In the genomic region with DNA sequence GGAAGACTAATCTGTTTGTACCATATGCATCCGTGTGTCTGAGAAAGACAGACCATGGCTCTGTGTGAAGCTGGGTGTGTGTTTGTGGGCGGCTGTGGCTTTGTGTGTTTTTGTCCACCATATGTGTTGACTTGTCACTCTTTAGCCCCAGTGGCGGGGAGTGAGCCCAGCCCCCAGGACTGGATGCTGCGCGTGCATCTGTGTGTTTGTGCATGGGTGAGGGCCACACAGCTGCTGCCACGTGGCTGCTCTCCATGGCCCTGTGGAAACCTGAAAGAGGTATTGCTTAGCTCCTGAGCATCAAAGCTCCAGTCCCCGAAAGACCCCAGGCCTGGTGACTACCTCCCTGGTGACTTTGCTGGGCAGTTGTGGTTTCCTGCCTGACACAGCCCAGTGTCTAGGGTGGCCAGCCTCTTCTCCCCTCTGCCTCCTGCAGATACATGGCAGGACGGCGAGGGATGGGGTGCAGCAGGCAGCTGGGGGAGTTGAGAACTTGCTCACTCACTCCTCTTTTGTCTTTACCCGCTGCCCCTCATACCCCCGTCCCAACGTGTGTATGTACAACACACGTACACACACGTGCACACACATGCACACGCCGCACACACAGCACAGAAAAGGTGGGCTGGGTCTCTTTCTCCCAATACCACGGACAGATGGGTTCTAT, we compare ENCODE assay signal across 9 cellular contexts. TPM values are rescaled to one million over a fixed set of nuclear protein-coding genes. Genes with fewer than 3 reads are reported as not detected.
DNase-seq lines count a peak whose midpoint lies in the region; ATAC-seq, FAIRE-seq and TF ChIP-seq lines count a peak whose summit lies in the region.
"Had no signal": no experiment of that assay in that cellular context is flagged by ENCODE, and none has a peak within 500 bp of the region (broad histone marks: within the 10 kb centered on the region; RNA-seq: fewer than 3 reads in every experiment).

No MANE protein-coding gene starts in this region.

- no peak overlapping the region for H4K5ac ChIP-seq in H9 (ENCODE audit: insufficient read length, low read depth, low read length)

- H3K18ac ChIP-seq in H9 (ENCODE audit: insufficient read length, low read depth, low read length), result no peak overlapping the region

- peak overlapping the region; percentile 66 to 89 for H3K4me3 Mint-ChIP-seq in H9
- H3K4me3 Mint-ChIP-seq in activated T-helper 17 cell treated with anti-CD3 and anti-CD28 coated beads, Interleukin-2, amount 50 U/mL, for 72 hours, result peak overlapping the region; percentile 37
- H3K4me3 Mint-ChIP-seq: activated CD8-positive, alpha-beta memory T cell treated with anti-CD3 and anti-CD28 coated beads, Interleukin-2, amount 10 ng/mL, durations not matched to agents 7 days and 5 days had no signal

- H2AK5ac ChIP-seq in H9 (ENCODE audit: insufficient read length, low read length), result no peak overlapping the region

- H3K56ac ChIP-seq in H9 (ENCODE audit: insufficient read length, low read depth, low read length), result no peak overlapping the region

- H4K20me1 ChIP-seq in H9 (ENCODE audit: control insufficient read depth, insufficient read depth, insufficient read length), result no peaks in the 10 kb centered on the region

- no peak overlapping the region for H3K14ac ChIP-seq in H9 (ENCODE audit: insufficient read depth, low read length)

- H3K9me3 ChIP-seq in H9 (ENCODE audit: control insufficient read depth, low read depth, low read length), result no peaks in the 10 kb centered on the region
- H3K9me3 ChIP-seq in iPS-18a (ENCODE audit: control insufficient read depth, low read depth, low read length), result no peaks in the 10 kb centered on the region
- no peaks in the 10 kb centered on the region for H3K9me3 ChIP-seq in skeletal muscle satellite cell (replicated peaks; ENCODE audit: low read length)

- no peak for FAIRE-seq in RCC 7860 (lab: Jason Lieb, UNC)

- peak overlapping the region; percentile 43 for H3K4me2 ChIP-seq in H9 (ENCODE audit: insufficient read depth, insufficient read length, low read length)
- peak overlapping the region; percentile 96 for H3K4me2 ChIP-seq in skeletal muscle satellite cell (ENCODE audit: low read length)

- H3K23me2 ChIP-seq in H9 (ENCODE audit: insufficient read length, low read depth, low read length, poor library complexity, severe bottlenecking), result peaks cover 9% of the 10 kb centered on the region

- H3K79me1 ChIP-seq in H9 (ENCODE audit: insufficient read depth, low read depth, low read length, poor library complexity, severe bottlenecking), result no peaks in the 10 kb centered on the region

- no peaks in the 10 kb centered on the region for H3K36me3 ChIP-seq in iPS-18a (ENCODE audit: control insufficient read depth, low read depth, low read length)
- H3K36me3 ChIP-seq in skeletal muscle satellite cell (ENCODE audit: insufficient read depth, low read length), result no peaks in the 10 kb centered on the region

- H3K79me2 ChIP-seq in H9 (ENCODE audit: insufficient read depth, low read length), result no peaks in the 10 kb centered on the region

- no peak overlapping the region for H2BK120ac ChIP-seq in H9 (ENCODE audit: low read depth, low read length, poor library complexity, severe bottlenecking)

- H4K91ac ChIP-seq in H9 (ENCODE audit: insufficient read length, low read depth, low read length), result no peak overlapping the region

- H2BK12ac ChIP-seq in H9 (ENCODE audit: insufficient read length, low read depth, low read length), result no peak overlapping the region

- H2BK5ac ChIP-seq in H9 (ENCODE audit: insufficient read length, low read length), result no peak overlapping the region

- no peak overlapping the region for H3K23ac ChIP-seq in H9 (ENCODE audit: insufficient read length, low read depth, low read length)

- no peaks in the 10 kb centered on the region; a peak in 1 of 7 replicates for H3K36me3 Mint-ChIP-seq in H9 (ENCODE audit: insufficient read depth in 1 of 3, low read depth in 3 of 3)
- no peaks in the 10 kb centered on the region for H3K36me3 Mint-ChIP-seq in activated T-helper 17 cell treated with anti-CD3 and anti-CD28 coated beads, Interleukin-2, amount 50 U/mL, for 72 hours (ENCODE audit: low read depth)
- H3K36me3 Mint-ChIP-seq: activated CD8-positive, alpha-beta memory T cell treated with anti-CD3 and anti-CD28 coated beads, Interleukin-2, amount 10 ng/mL, durations not matched to agents 7 days and 5 days had no signal

- H3T11ph ChIP-seq in H9 (ENCODE audit: low read length), result no peak overlapping the region

- H3K27ac Mint-ChIP-seq in H9, result no peak overlapping the region
- H3K27ac Mint-ChIP-seq in activated T-helper 17 cell treated with anti-CD3 and anti-CD28 coated beads, Interleukin-2, amount 50 U/mL, for 72 hours, result no peak overlapping the region
- H3K27ac Mint-ChIP-seq: activated CD8-positive, alpha-beta memory T cell treated with anti-CD3 and anti-CD28 coated beads, Interleukin-2, amount 10 ng/mL, durations not matched to agents 7 days and 5 days had no signal

- no peak for DNase-seq in H9
- DNase-seq in GM20000 (ENCODE audit: low spot score), result no peak
- DNase-seq in HPDE6-E6E7 (ENCODE audit: extremely low spot score), result no peak
- DNase-seq in RCC 7860 (ENCODE audit: low spot score), result no peak
- no peak for DNase-seq in HCEC 1CT
- DNase-seq: activated CD8-positive, alpha-beta memory T cell treated with anti-CD3 and anti-CD28 coated beads, Interleukin-2, amount 10 ng/mL, durations not matched to agents 7 days and 5 days had no signal

- H4K8ac ChIP-seq in H9 (replicated peaks; ENCODE audit: insufficient read length, low read depth, low read length), result no peak overlapping the region

- H3K27me3 ChIP-seq in H9 (ENCODE audit: insufficient read depth, low read length) (peaks cover 75% of the 10 kb centered on the region), iPS-18a (ENCODE audit: control insufficient read depth, insufficient read depth, low read length) (peaks cover 99% of the 10 kb centered on the region), skeletal muscle satellite cell (ENCODE audit: control insufficient read depth, insufficient read depth, low read length) (no peaks in the 10 kb centered on the region)

- no peak overlapping the region for H2AFZ ChIP-seq in H9 (ENCODE audit: low read length)

- H3K9ac ChIP-seq in H9 (ENCODE audit: extremely low read depth, insufficient read length, low read length) (no peak overlapping the region), iPS-18a (ENCODE audit: low read length) (no peak overlapping the region), skeletal muscle satellite cell (ENCODE audit: low read depth, low read length) (peak overlapping the region; percentile 85)

- H3K4me1 ChIP-seq in H9 (ENCODE audit: insufficient read depth, low read length) (peaks cover 5% of the 10 kb centered on the region; the same call in 1 of the 2 replicates), iPS-18a (ENCODE audit: control insufficient read depth, low read depth, low read length) (peaks cover 26% of the 10 kb centered on the region), skeletal muscle satellite cell (ENCODE audit: control insufficient read depth, insufficient read depth, low read length) (peaks cover 36% of the 10 kb centered on the region)

- H3K4me1 Mint-ChIP-seq in H9, result peaks cover 49 to 68% of the 10 kb centered on the region in 2 experiments
- H3K4me1 Mint-ChIP-seq in activated T-helper 17 cell treated with anti-CD3 and anti-CD28 coated beads, Interleukin-2, amount 50 U/mL, for 72 hours, result no peaks in the 10 kb centered on the region

- H3K27me3 Mint-ChIP-seq in H9 (ENCODE audit: low read depth), result peaks cover 98% of the 10 kb centered on the region
- H3K27me3 Mint-ChIP-seq in activated T-helper 17 cell treated with anti-CD3 and anti-CD28 coated beads, Interleukin-2, amount 50 U/mL, for 72 hours, result peaks cover 18% of the 10 kb centered on the region

- ATAC-seq in activated T-helper 17 cell treated with anti-CD3 and anti-CD28 coated beads, Interleukin-2, amount 50 U/mL, for 72 hours (replicated peaks), result no peak

- no peak overlapping the region for H3K27ac ChIP-seq in H9 (ENCODE audit: insufficient read length, low read depth, low read length)
- H3K27ac ChIP-seq in iPS-18a (ENCODE audit: low read length), result no peak overlapping the region

- H2BK15ac ChIP-seq in H9 (ENCODE audit: low read depth, low read length), result no peak overlapping the region

- WGBS in H9 (ENCODE audit: extremely low coverage, insufficient read length, low lambda C conversion rate), result no CpG with 5 or more reads among the region's 17 CpGs

- H2BK20ac ChIP-seq in H9 (ENCODE audit: low read depth, low read length, poor library complexity, severe bottlenecking), result no peak overlapping the region

- H3K9me3 Mint-ChIP-seq in H9, result peaks cover 0 to 2% of the 10 kb centered on the region in 2 experiments; a peak in 3 of 5 replicates
- no peaks in the 10 kb centered on the region for H3K9me3 Mint-ChIP-seq in activated T-helper 17 cell treated with anti-CD3 and anti-CD28 coated beads, Interleukin-2, amount 50 U/mL, for 72 hours

- no peak overlapping the region for H3K4ac ChIP-seq in H9 (ENCODE audit: low read depth, low read length)

- no peak for TF ChIP-seq CTCF in H9 (conservative IDR thresholded peaks at IDR 0.05)
- TF ChIP-seq CTCF in GM20000 (IDR thresholded peaks at IDR 0.05; ENCODE audit: extremely low read depth, missing control alignments), result no peak

- peak overlapping the region; percentile 55 for H3K4me3 ChIP-seq in iPS-18a (ENCODE audit: low read length)
- H3K4me3 ChIP-seq in skeletal muscle satellite cell (ENCODE audit: low read length), result peak overlapping the region; percentile 75

RNA-seq across cellular contexts. Expression of a gene that starts 6.5 kb away (rescaled TPM):
- total RNA-seq in H9 (2021), result 0.59 and 1.0 TPM in 2 replicates
- under 1 TPM in 1 of 2 donors, not detected in 1; 0.11 TPM for total RNA-seq in activated T-helper 17 cell treated with anti-CD3 and anti-CD28 coated beads, Interleukin-2, amount 50 U/mL, for 72 hours
- total RNA-seq in skeletal muscle satellite cell (2012; rRNA removed), result 0.51 and 1.5 TPM in 2 replicates
- total RNA-seq: activated CD8-positive, alpha-beta memory T cell treated with anti-CD3 and anti-CD28 coated beads, Interleukin-2, amount 10 ng/mL, durations not matched to agents 7 days and 5 days had no signal
